8 cellular contexts compared by ENCODE assay signal in the genomic region with DNA sequence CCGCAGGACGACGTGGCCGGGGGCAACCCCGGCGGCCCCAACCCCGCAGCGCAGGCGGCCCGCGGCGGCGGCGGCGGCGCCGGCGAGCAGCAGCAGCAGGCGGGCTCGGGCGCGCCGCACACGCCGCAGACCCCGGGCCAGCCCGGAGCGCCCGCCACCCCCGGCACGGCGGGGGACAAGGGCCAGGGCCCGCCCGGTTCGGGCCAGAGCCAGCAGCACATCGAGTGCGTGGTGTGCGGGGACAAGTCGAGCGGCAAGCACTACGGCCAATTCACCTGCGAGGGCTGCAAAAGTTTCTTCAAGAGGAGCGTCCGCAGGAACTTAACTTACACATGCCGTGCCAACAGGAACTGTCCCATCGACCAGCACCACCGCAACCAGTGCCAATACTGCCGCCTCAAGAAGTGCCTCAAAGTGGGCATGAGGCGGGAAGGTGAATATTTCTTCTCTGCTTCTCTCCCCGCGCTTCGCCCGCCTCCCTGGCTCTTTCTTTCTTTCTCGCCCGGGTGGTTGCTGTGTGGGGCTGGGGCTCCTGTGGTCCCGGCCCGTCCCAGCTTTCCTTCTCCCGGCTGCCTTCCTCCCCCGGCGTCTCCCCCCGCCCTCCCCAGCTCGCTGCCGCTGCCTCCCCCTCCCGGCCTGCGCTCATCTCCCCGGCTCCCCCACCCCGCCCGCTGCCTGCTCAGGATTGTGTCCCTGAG. TPM values are rescaled to one million over a fixed set of nuclear protein-coding genes. Genes with fewer than 3 reads are reported as not detected.
DNase-seq lines count a peak whose midpoint lies in the region; ATAC-seq lines count a peak whose summit lies in the region.

No MANE protein-coding gene starts in this region.

- DNase-seq in DMS53 (lab: John Stamatoyannopoulos, UW) (peak; percentile 61), DMS53 treated with DMSO at 0.1 percent for 48 hours (lab: John Stamatoyannopoulos, UW; ENCODE audit: unreplicated experiment) (no peak), NCI-H774 (lab: John Stamatoyannopoulos, UW) (peak; percentile 39), myocyte (ENCODE audit: low read depth) (peak; percentile 57), mucosa of gallbladder (ENCODE audit: low spot score) (no peak)
- DNase-seq in stimulated activated naive CD4-positive, alpha-beta T cell treated with Interleukin-2 at 50 U/mL for 16 hours (lab: John Stamatoyannopoulos, UW): no peak

- H3K27ac Mint-ChIP-seq in dendritic cell treated with granulocyte-macrophage colony-stimulating factor and Interleukin-4, amounts not matched to agents 40 ng/mL and 50 ng/mL, for 4 days: no peak overlapping the region

- no peaks in the 10 kb centered on the region for H3K9me3 Mint-ChIP-seq in dendritic cell treated with granulocyte-macrophage colony-stimulating factor and Interleukin-4, amounts not matched to agents 40 ng/mL and 50 ng/mL, for 4 days

- intact Hi-C loops in dendritic cell treated with granulocyte-macrophage colony-stimulating factor and Interleukin-4, amounts not matched to agents 40 ng/mL and 50 ng/mL, for 4 days (cut with micrococcal nuclease): no loop called here

- ATAC-seq in GM19035 (IDR thresholded peaks at IDR 0.05; ENCODE audit: unreplicated experiment): no peak

- H3K36me3 Mint-ChIP-seq in dendritic cell treated with granulocyte-macrophage colony-stimulating factor and Interleukin-4, amounts not matched to agents 40 ng/mL and 50 ng/mL, for 4 days (ENCODE audit: low read depth): no peaks in the 10 kb centered on the region

- H3K4me3 Mint-ChIP-seq in dendritic cell treated with granulocyte-macrophage colony-stimulating factor and Interleukin-4, amounts not matched to agents 40 ng/mL and 50 ng/mL, for 4 days: peak overlapping the region; percentile 57

- H3K4me1 Mint-ChIP-seq in dendritic cell treated with granulocyte-macrophage colony-stimulating factor and Interleukin-4, amounts not matched to agents 40 ng/mL and 50 ng/mL, for 4 days (ENCODE audit: low read depth): peaks cover 26% of the 10 kb centered on the region

- peaks cover 42% of the 10 kb centered on the region for H3K27me3 Mint-ChIP-seq in dendritic cell treated with granulocyte-macrophage colony-stimulating factor and Interleukin-4, amounts not matched to agents 40 ng/mL and 50 ng/mL, for 4 days

RNA-seq across cellular contexts. Expression of a gene that starts 2.2 kb away (rescaled TPM):
- total RNA-seq in myocyte (5.4 and 7.7 TPM in 2 replicates), mucosa of gallbladder (162 TPM)
- polyA plus RNA-seq in myocyte (2012): 11.8 TPM

RNA-seq across cellular contexts. Expression of a gene that starts 4.2 kb away (rescaled TPM):
- total RNA-seq in myocyte (3.2 and 5.5 TPM in 2 replicates), mucosa of gallbladder (29.5 TPM)
- polyA plus RNA-seq in myocyte (2012): 18.9 TPM

Comparison
In these comparisons a context has a peak if more than half of its experiments do, and no peak if none do; other contexts are left out.
1. DNase-seq: peak in DMS53 (single experiment), NCI-H774 (single experiment) and myocyte (single experiment); none in DMS53 treated with DMSO at 0.1 percent for 48 hours (single experiment), stimulated activated naive CD4-positive, alpha-beta T cell treated with Interleukin-2 at 50 U/mL for 16 hours (single experiment) and mucosa of gallbladder (single experiment).
2. RNA of a gene that starts 2.2 kb away (total RNA-seq): 162 TPM in mucosa of gallbladder (single experiment); 5.4 to 7.7 TPM in myocyte; every median in the first group is over 10 times any median in the second.